Comparison of ENCODE assay signal across 28 cellular contexts in the genomic region with DNA sequence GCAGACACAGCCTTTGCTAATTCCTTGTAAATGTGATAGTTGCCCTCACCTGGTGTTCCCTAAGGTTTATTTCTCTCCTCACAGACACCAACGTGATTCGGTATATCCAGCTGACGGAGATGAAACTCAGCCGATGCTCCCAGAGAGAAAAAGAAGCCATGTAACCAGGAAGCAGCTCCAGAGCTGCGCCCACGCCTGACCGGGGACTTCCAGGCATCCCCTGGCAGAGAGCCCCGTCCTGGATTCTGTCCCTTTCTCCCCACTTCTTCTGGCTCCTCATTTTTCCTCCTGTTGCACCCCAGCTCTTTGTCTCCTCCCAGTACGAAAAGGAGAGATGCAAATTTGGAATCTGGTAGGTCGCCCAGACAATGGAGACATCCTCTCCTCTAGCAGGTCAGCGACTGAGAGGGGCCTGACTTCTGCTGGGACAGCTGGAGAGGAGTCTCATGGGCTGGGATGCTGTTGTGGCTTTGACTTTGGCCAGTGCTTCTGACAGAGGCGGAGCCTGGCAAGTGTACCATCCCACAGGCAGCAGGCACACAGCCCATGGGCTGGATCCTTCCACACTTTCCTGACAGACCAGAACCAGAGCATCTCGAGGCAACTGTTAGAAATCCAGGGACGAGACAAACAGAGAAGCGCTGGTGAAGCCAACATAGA. TPM values are rescaled to one million over a fixed set of nuclear protein-coding genes. Genes with fewer than 3 reads are reported as not detected.
A peak's percentile ranks its signal among the peaks of the same experiment; 100 is the strongest.
DNase-seq lines count a peak whose midpoint lies in the region; ATAC-seq, FAIRE-seq and TF ChIP-seq lines count a peak whose summit lies in the region.
"Had no signal": no experiment of that assay in that cellular context is flagged by ENCODE, and none has a peak within 500 bp of the region (broad histone marks: within the 10 kb centered on the region; RNA-seq: fewer than 3 reads in every experiment).

No MANE protein-coding gene starts in this region.

- POLR2A ChIA-PET in H1 (lab: Charles Lee; ENCODE audit: partially characterized antibody) = no interaction called here

- H2BK15ac ChIP-seq in H1 (ENCODE audit: low read length) = no peak overlapping the region

- no peak overlapping the region for H3K23ac ChIP-seq in H1 (ENCODE audit: insufficient read length)

- H3K27me3 ChIP-seq in H1 (replicated peaks in 1 of 4; ENCODE audit: control insufficient read depth in 3 of 4, extremely low read depth in 1 of 4, insufficient read depth in 3 of 4, low read length in 3 of 4) (no peaks in the 10 kb centered on the region; a peak in 1 of 7 replicates), osteoblast (ENCODE audit: insufficient read depth, low read length) (peaks cover 2% of the 10 kb centered on the region), tibial nerve (no peaks in the 10 kb centered on the region)
- H3K27me3 ChIP-seq: heart right ventricle, SJCRH30, uterus had no signal

- peaks cover 6% of the 10 kb centered on the region; the same call in 1 of the 2 replicates for H3K79me1 ChIP-seq in H1 (ENCODE audit: low read depth, low read length)

- H3K9me3 Mint-ChIP-seq in IgD-negative memory B cell = no peaks in the 10 kb centered on the region
- H3K9me3 Mint-ChIP-seq: CD4-positive, alpha-beta T cell had no signal

- H3K4ac ChIP-seq in H1 (replicated peaks; ENCODE audit: insufficient read length, low read depth, low read length) = no peak overlapping the region

- TF ChIP-seq CTCF in H1 (IDR thresholded peaks at IDR 0.05; ENCODE audit: control extremely low read depth in 1 of 3, insufficient read depth in 1 of 3, low read depth in 1 of 3, low read length in 3 of 3) (no peak), osteoblast (IDR thresholded peaks at IDR 0.05; ENCODE audit: extremely low read depth, low read depth, low read length) (no peak), tibial nerve (IDR thresholded peaks at IDR 0.05) (no peak)

- no peaks in the 10 kb centered on the region for H3K23me2 ChIP-seq in H1 (ENCODE audit: low read depth, low read length)

- no peak overlapping the region for H3K18ac ChIP-seq in H1 (ENCODE audit: extremely low read depth, low read length)

- no peak overlapping the region for H2BK5ac ChIP-seq in H1 (ENCODE audit: low read depth, low read length)

- H3K4me2 ChIP-seq in H1 (ENCODE audit: insufficient read depth in 1 of 2, low read depth in 2 of 2, low read length in 2 of 2) = no peak overlapping the region
- peak overlapping the region; percentile 83 for H3K4me2 ChIP-seq in osteoblast (ENCODE audit: insufficient read depth, low read length)

- no peak overlapping the region for H2AK5ac ChIP-seq in H1 (ENCODE audit: low read depth, low read length)

- H2BK20ac ChIP-seq in H1 (ENCODE audit: low read length) = no peak overlapping the region

- FAIRE-seq in H1 (lab: Jason Lieb, UNC) = no peak
- FAIRE-seq: GM18507 had no signal

- CTCF ChIA-PET in H1 (lab: Charles Lee; ENCODE audit: partially characterized antibody) = interaction anchor here (1.1 to 1.5 kb wide), 3 partner anchors 12 to 47 kb away, joined by 3 to 5 read pairs (median 4); no protein-coding TSS in a partner anchor

- no peak overlapping the region for H3K14ac ChIP-seq in H1 (ENCODE audit: insufficient read length)

- H3K4me3 Mint-ChIP-seq in IgD-negative memory B cell = no peak overlapping the region
- H3K4me3 Mint-ChIP-seq: CD4-positive, alpha-beta T cell had no signal

- WGBS in H1 (ENCODE audit: extremely low coverage in 1 of 2, insufficient coverage in 1 of 2, insufficient read length in 1 of 2, insufficient replicate concordance in 2 of 2, low coverage in 1 of 2, low lambda C conversion rate in 2 of 2, missing lambda C conversion rate in 1 of 2), 2 experiments = 92% methylated on average over 14 of the region's 15 CpGs; no CpG with 5 or more reads in 1 of the 2 experiments
- WGBS in tibial nerve, 2 donors = 55 to 60% methylated on average over 15 of the region's 15 CpGs

- 0 out of 2 replicates have a peak overlapping the region, but pooled peaks have one; percentile 30 for H3K27ac ChIP-seq in H1 (ENCODE audit: low read depth, low read length)
- no peak overlapping the region for H3K27ac ChIP-seq in osteoblast (ENCODE audit: low read depth, low read length)
- peak overlapping the region in 2 of 4 donors; percentile 4 to 43 for H3K27ac ChIP-seq in tibial nerve
- H3K27ac ChIP-seq: heart right ventricle, left ventricle myocardium inferior, SJCRH30, uterus had no signal

- H3K56ac ChIP-seq in H1 (replicated peaks; ENCODE audit: insufficient read length, low read depth, low read length) = no peak overlapping the region

- peaks cover 0 to 4% of the 10 kb centered on the region in 2 experiments for H4K20me1 ChIP-seq in H1 (replicated peaks in 1 of 2; ENCODE audit: control insufficient read depth in 1 of 2, insufficient read depth in 2 of 2, low read length in 2 of 2)
- no peaks in the 10 kb centered on the region for H4K20me1 ChIP-seq in osteoblast (ENCODE audit: insufficient read depth, low read length)

- peak; percentile 40 for DNase-seq in AG08396 (ENCODE audit: low spot score)
- DNase-seq in H1 (ENCODE audit: low read depth in 1 of 2, low spot score in 2 of 2) = no peak
- peak; percentile 61 for DNase-seq in osteoblast (ENCODE audit: insufficient read length, low spot score, missing footprints)
- no peak for DNase-seq in NCI-H1694 (lab: John Stamatoyannopoulos, UW)
- DNase-seq in NCI-H524 treated with DMSO at 0.1 percent for 48 hours (lab: John Stamatoyannopoulos, UW) = no peak
- DNase-seq in tibial nerve (ENCODE audit: low spot score in 2 of 2) = no peak
- DNase-seq: ACHN; activated CD4-positive, alpha-beta T cell treated with anti-CD3 and anti-CD28 coated beads for 4 hours; activated naive CD4-positive, alpha-beta T cell treated with anti-CD3 and anti-CD28 coated beads, Interleukin-2, amount 50 U/mL, for 16 hours; activated T-cell treated with anti-CD3 and anti-CD28 coated beads, Interleukin-2, amount 50 U/mL, for 48 hours; CD4-positive, alpha-beta T cell; cerebellar nuclear complex; DMS 273 treated with DMSO at 0.1 percent for 48 hours; heart right ventricle; left ventricle myocardium inferior; NCI-H1105; NCI-H2081 treated with DMSO at 0.1 percent for 48 hours; NCI-H446 treated with DMSO at 0.1 percent for 48 hours; NK-92 treated with Interleukin-12 subunit alpha and Interleukin-12 subunit beta, amount 100 ng/mL, for 24 hours; nucleus accumbens; SJCRH30; stimulated activated CD4-positive, alpha-beta T cell treated with anti-CD3 and anti-CD28 coated beads, Interleukin-15, amount 100 ng/mL, for 24 hours; stimulated activated CD8-positive, alpha-beta memory T cell treated with anti-CD3 and anti-CD28 coated beads, Interleukin-4, amount 100 ng/mL, for 48 hours; uterus had no signal

- H4K91ac ChIP-seq in H1 (replicated peaks; ENCODE audit: insufficient read length, low read length) = no peak overlapping the region

- no peak overlapping the region for H3K4me3 ChIP-seq in H1 (ENCODE audit: extremely low read depth in 1 of 4, insufficient read depth in 2 of 4, low read depth in 3 of 4, low read length in 4 of 4)
- H3K4me3 ChIP-seq in osteoblast (ENCODE audit: insufficient read depth, low read length) = peak overlapping the region; percentile 64
- H3K4me3 ChIP-seq in tibial nerve = peak overlapping the region in 1 of 4 donors; percentile 6
- H3K4me3 ChIP-seq: heart right ventricle, left ventricle myocardium inferior, SJCRH30, uterus had no signal

- H3K9me3 ChIP-seq in H1 (ENCODE audit: insufficient read depth in 2 of 2, low read depth in 1 of 2, low read length in 1 of 2) (no peaks in the 10 kb centered on the region), osteoblast (ENCODE audit: low read depth, low read length) (no peaks in the 10 kb centered on the region), tibial nerve (no peaks in the 10 kb centered on the region)
- H3K9me3 ChIP-seq: heart right ventricle, left ventricle myocardium inferior, SJCRH30, uterus had no signal

- H2BK120ac ChIP-seq in H1 (replicated peaks; ENCODE audit: low read depth, low read length) = no peak overlapping the region

- peaks cover 18 to 58% (median 28%) of the 10 kb centered on the region in 4 experiments for H3K36me3 ChIP-seq in H1 (ENCODE audit: control insufficient read depth in 2 of 4, insufficient read depth in 4 of 4, low read length in 3 of 4)
- no peaks in the 10 kb centered on the region for H3K36me3 ChIP-seq in osteoblast (ENCODE audit: insufficient read depth, low read length)
- H3K36me3 ChIP-seq in tibial nerve = no peaks in the 10 kb centered on the region
- H3K36me3 ChIP-seq: heart right ventricle, left ventricle myocardium inferior, uterus had no signal

- no peak overlapping the region for H4K8ac ChIP-seq in H1 (ENCODE audit: extremely low read depth, insufficient read depth, low read length)

- H3K4me1 ChIP-seq in H1 (replicated peaks in 1 of 4; ENCODE audit: control insufficient read depth in 3 of 4, insufficient read depth in 4 of 4, low read length in 3 of 4) (peaks cover 0 to 3% (median under 1%) of the 10 kb centered on the region in 4 experiments; a peak in 4 of 7 replicates), osteoblast (ENCODE audit: insufficient read depth, low read length) (peaks cover 14% of the 10 kb centered on the region), tibial nerve (peaks cover 0 to 4% (median 1%) of the 10 kb centered on the region in 4 donors)
- H3K4me1 ChIP-seq: heart right ventricle, left ventricle myocardium inferior, uterus had no signal

- H2AFZ ChIP-seq in H1 (ENCODE audit: low read length) = no peak overlapping the region
- peak overlapping the region; percentile 86 for H2AFZ ChIP-seq in osteoblast (ENCODE audit: low read length)

- TF ChIP-seq RAD21 in H1 (IDR thresholded peaks at IDR 0.05 in 1 of 2, conservative IDR thresholded peaks at IDR 0.05 in 1 of 2; ENCODE audit: low read depth in 2 of 2, low read length in 2 of 2) = no peak

- peaks cover 12% of the 10 kb centered on the region for H3K36me3 Mint-ChIP-seq in IgD-negative memory B cell

- peak overlapping the region in 2 of 3 donors; percentile 19 to 31 for H3K27ac Mint-ChIP-seq in IgD-negative memory B cell
- H3K27ac Mint-ChIP-seq: CD4-positive, alpha-beta T cell had no signal

- TF ChIP-seq EP300 in H1 (IDR thresholded peaks at IDR 0.05; ENCODE audit: borderline replicate concordance in 1 of 2, low read depth in 2 of 2, low read length in 2 of 2) (no peak), tibial nerve (IDR thresholded peaks at IDR 0.05) (peak in 1 of 2 donors; percentile 2)

- H3K27me3 Mint-ChIP-seq in IgD-negative memory B cell = no peaks in the 10 kb centered on the region
- H3K27me3 Mint-ChIP-seq: CD4-positive, alpha-beta T cell had no signal

- H2BK12ac ChIP-seq in H1 (ENCODE audit: low read depth, low read length) = no peak overlapping the region

- H4K5ac ChIP-seq in H1 (ENCODE audit: insufficient read length, low read depth, low read length) = no peak overlapping the region

- H3K9ac ChIP-seq in H1 (replicated peaks in 1 of 4; ENCODE audit: extremely low read depth in 1 of 4, low read depth in 3 of 4, low read length in 3 of 4) = no peak overlapping the region

- TF ChIP-seq POLR2A in H1 (IDR thresholded peaks at IDR 0.05; ENCODE audit: control extremely low read depth in 1 of 2, low read depth in 2 of 2, low read length in 2 of 2) = no peak
- TF ChIP-seq POLR2A in tibial nerve (IDR thresholded peaks at IDR 0.05) = no peak

- no peak for ATAC-seq in HG03025 (IDR thresholded peaks at IDR 0.05; ENCODE audit: low FRiP score, unreplicated experiment)
- ATAC-seq: Panc1 had no signal

- H3K4me1 Mint-ChIP-seq in IgD-negative memory B cell = peaks cover 32% of the 10 kb centered on the region in 3 donors

- H3K79me2 ChIP-seq in H1 (ENCODE audit: control insufficient read depth in 1 of 2, insufficient read depth in 2 of 2, low read length in 2 of 2) (peaks cover 0 to 23% of the 10 kb centered on the region in 2 experiments; a peak in 3 of 4 replicates), osteoblast (ENCODE audit: insufficient read depth, low read length) (no peaks in the 10 kb centered on the region)

RNA-seq across cellular contexts. Expression of a gene that starts 29.4 kb away (rescaled TPM):
- polyA plus RNA-seq in IgD-negative memory B cell = 9.2 TPM
- 27.3 and 29.5 TPM in 2 replicates for total RNA-seq in H1 (2021; fragmentation: NEBNext Ultra II Directional; extraction: Animal tissue kit (Norgen Biotek cat#: 25700))
- polyA plus RNA-seq in H1 (2011; rRNA removed) = 16.5 and 21.0 TPM in 2 replicates
- polyA plus RNA-seq in H1 (2011; cell fraction: cytosol; rRNA removed) = 17.9 TPM
- polyA plus RNA-seq in H1 (2011; cell fraction: nucleus; rRNA removed) = 15.4 TPM
- 19.8 to 23.0 TPM (median 20.7 TPM) in 4 replicates for polyA plus RNA-seq in H1 (2012, experiment 1 of 2)
- 9.0 TPM for polyA plus RNA-seq in H1 (2012, experiment 2 of 2)
- polyA plus RNA-seq in H1 (2013, experiment 1 of 2) = 19.0 TPM
- 19.0 TPM for polyA plus RNA-seq in H1 (2013, experiment 2 of 2)
- polyA minus RNA-seq in H1 (2011; rRNA and poly(A)+ RNA removed) = 26.2 and 28.0 TPM in 2 replicates
- polyA minus RNA-seq in H1 (2011; cell fraction: cytosol; rRNA and poly(A)+ RNA removed) = 13.6 TPM
- polyA minus RNA-seq in H1 (2011; cell fraction: nucleus; rRNA and poly(A)+ RNA removed) = 15.7 TPM
- total RNA-seq in osteoblast = 0.29 and 0.36 TPM in 2 replicates
- 1 to 10 TPM; 3.9 to 6.9 (median 5.4) TPM for total RNA-seq in tibial nerve

Comparison
In these comparisons a context has a peak if more than half of its experiments do, and no peak if none do; other contexts are left out.
1. DNase-seq: peak in AG08396 (single experiment) and osteoblast (single experiment); none in H1 (0 of 2), NCI-H1694 (single experiment), NCI-H524 treated with DMSO at 0.1 percent for 48 hours (single experiment) and tibial nerve (0 of 2).